ENCODE assay signal across 26 cellular contexts in the genomic region with DNA sequence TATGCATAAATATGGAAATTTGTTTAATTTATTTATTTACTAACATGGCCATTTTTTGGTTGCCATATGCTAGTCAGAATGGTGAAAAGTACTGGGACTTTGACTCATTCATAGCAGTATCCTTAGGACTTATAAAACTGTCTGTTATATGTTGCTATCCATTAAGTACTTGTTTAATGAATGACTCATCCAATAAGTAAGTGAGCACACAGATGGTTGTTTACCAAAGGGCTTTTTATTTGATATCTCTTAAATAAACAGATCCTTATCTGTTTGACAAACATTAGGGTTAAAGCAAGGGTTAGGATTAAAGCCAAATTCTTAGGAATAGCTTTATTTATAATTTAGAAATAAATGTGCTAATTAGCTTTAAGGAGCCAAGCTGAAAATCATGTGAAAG.
A peak's percentile ranks its signal among the peaks of the same experiment; 100 is the strongest.
DNase-seq lines count a peak whose midpoint lies in the region; ATAC-seq and TF ChIP-seq lines count a peak whose summit lies in the region.
"Had no signal": no experiment of that assay in that cellular context is flagged by ENCODE, and none has a peak within 500 bp of the region (broad histone marks: within the 10 kb centered on the region; RNA-seq: fewer than 3 reads in every experiment).

No MANE protein-coding gene starts in this region.

- no peaks in the 10 kb centered on the region for H3K27me3 ChIP-seq in foreskin keratinocyte
- H3K27me3 ChIP-seq: brain microvascular endothelial cell had no signal

- DNase-seq in DMS53 (lab: John Stamatoyannopoulos, UW) (peak; percentile 93), LNCaP clone FGC (ENCODE audit: low read depth) (peak; percentile 89), RWPE1 (ENCODE audit: low spot score) (peak; percentile 10), foreskin keratinocyte (no peak), activated gamma-delta T cell (lab: John Stamatoyannopoulos, UW) (no peak)
- DNase-seq in effector CD8-positive, alpha-beta T cell (lab: John Stamatoyannopoulos, UW) = no peak
- no peak for DNase-seq in activated CD8-positive, alpha-beta memory T cell treated with anti-CD3 and anti-CD28 coated beads for 24 hours
- DNase-seq: activated CD4-positive, alpha-beta T cell treated with anti-CD3 and anti-CD28 coated beads, Interleukin-2, amount 50 U/mL, for 48 hours; activated CD4-positive, CD25-positive, alpha-beta regulatory T cell; activated CD8-positive, alpha-beta memory T cell treated with anti-CD3 and anti-CD28 coated beads, Interleukin-2, amount 50 U/mL, for 4 hours; activated naive CD4-positive, alpha-beta T cell treated with anti-CD3 and anti-CD28 coated beads, Interleukin-2, amount 10 ng/mL, durations not matched to agents 7 days and 5 days; amniotic stem cell; C1 segment of cervical spinal cord; erythroblast; left cardiac atrium; NCI-H1092 treated with DMSO at 0.1 percent for 48 hours; NCI-H187 treated with DMSO at 0.1 percent for 48 hours; NCI-H226; OCI-M1; right cardiac atrium; Right ventricle myocardium superior; stimulated activated CD4-positive, alpha-beta T cell treated with anti-CD3 and anti-CD28 coated beads, Interleukin-4, amount 100 ng/mL, for 24 hours; SW 1271 had no signal

- POLR2A ChIA-PET in RWPE1 (lab: Yijun Ruan, JAX; ENCODE audit: low non-redundant PET) = no interaction called here

- no peak for TF ChIP-seq CTCF in LNCaP clone FGC (IDR thresholded peaks at IDR 0.05; ENCODE audit: control insufficient read depth, extremely low read depth, insufficient read depth)
- TF ChIP-seq CTCF in RWPE1 (conservative IDR thresholded peaks at IDR 0.05; ENCODE audit: low read depth) = no peak
- TF ChIP-seq CTCF in foreskin keratinocyte (conservative IDR thresholded peaks at IDR 0.05) = no peak

- H3K4me3 ChIP-seq in LNCaP clone FGC (ENCODE audit: low read depth, low read length) = no peak overlapping the region

- H3K4me1 ChIP-seq in foreskin keratinocyte = no peaks in the 10 kb centered on the region

- CTCF ChIA-PET in RWPE1 (lab: Yijun Ruan, JAX) = no interaction called here

- peak; percentile 33 for ATAC-seq in foreskin keratinocyte
- no peak for ATAC-seq in GM19463 (IDR thresholded peaks at IDR 0.05; ENCODE audit: unreplicated experiment)
- ATAC-seq: left cardiac atrium; right cardiac atrium; stimulated activated memory B cell treated with anti-CD40 and anti-IgM and Interleukin-4, amounts not matched to agents 10 μg/mL and 1 μg/mL and 100 μg/mL, for 72 hours had no signal

- H3K27ac ChIP-seq in RWPE1 = no peak overlapping the region
- H3K27ac ChIP-seq in foreskin keratinocyte = no peak overlapping the region
- H3K27ac ChIP-seq: brain microvascular endothelial cell had no signal

Comparison
In these comparisons a context has a peak if more than half of its experiments do, and no peak if none do; other contexts are left out.
1. DNase-seq: peak in DMS53 (single experiment), LNCaP clone FGC (single experiment) and RWPE1 (single experiment); none in foreskin keratinocyte (0 of 2), effector CD8-positive, alpha-beta T cell (single experiment), activated CD8-positive, alpha-beta memory T cell treated with anti-CD3 and anti-CD28 coated beads for 24 hours (single experiment) and activated gamma-delta T cell (single experiment).